ENCODE assay signal across 20 cellular contexts in the genomic region with DNA sequence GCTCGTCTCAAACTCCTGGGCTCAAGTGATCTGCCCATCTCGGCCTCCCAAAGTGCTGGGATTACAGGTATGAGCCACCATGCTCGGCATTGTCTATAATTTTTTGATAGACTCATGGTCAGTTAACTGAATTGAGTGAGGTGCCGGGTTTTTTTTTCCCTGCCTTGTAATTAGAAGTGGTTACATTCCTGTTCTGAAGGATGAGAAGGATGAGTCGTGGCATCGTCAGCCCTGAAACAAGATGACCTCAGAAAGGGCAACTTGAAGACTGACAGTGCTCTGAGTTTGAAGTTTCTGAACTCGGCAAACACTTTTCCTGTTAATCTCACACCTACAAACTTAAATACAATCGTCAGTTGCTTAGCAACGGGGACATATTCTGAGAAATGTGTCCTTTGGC.
DNase-seq lines count a peak whose midpoint lies in the region; ATAC-seq, FAIRE-seq and TF ChIP-seq lines count a peak whose summit lies in the region.
"Had no signal": no experiment of that assay in that cellular context is flagged by ENCODE, and none has a peak within 500 bp of the region (broad histone marks: within the 10 kb centered on the region; RNA-seq: fewer than 3 reads in every experiment).

No MANE protein-coding gene starts in this region.

- FAIRE-seq in RCC 7860 (lab: Jason Lieb, UNC), result peak; percentile 75
- FAIRE-seq: GM12892, GM19239 had no signal

- no peak for ATAC-seq in CD8-positive, alpha-beta T cell

- H3K4me3 ChIP-seq in epithelial cell of esophagus (ENCODE audit: low read length), result no peak overlapping the region
- no peak overlapping the region for H3K4me3 ChIP-seq in CD8-positive, alpha-beta T cell (ENCODE audit: low read depth, low read length)
- H3K4me3 ChIP-seq: BLaER1 treated with 17β-estradiol and CSF1 and Interleukin-3, amounts not matched to agents 10 nM and 100 nM; HAP-1; SJSA1 had no signal

- H3K27ac Mint-ChIP-seq in osteocyte (ENCODE audit: unreplicated experiment), result no peak overlapping the region
- H3K27ac Mint-ChIP-seq in CD8-positive, alpha-beta T cell, result no peak overlapping the region

- intact Hi-C loops in CD8-positive, alpha-beta T cell (cut with DNase I, micrococcal nuclease), result no loop called here

- H3K27ac ChIP-seq in CD8-positive, alpha-beta T cell (ENCODE audit: low read depth, low read length), result no peak overlapping the region
- H3K27ac ChIP-seq: BLaER1 treated with 17β-estradiol and CSF1 and Interleukin-3, amounts not matched to agents 10 nM and 100 nM; HL-60; KMS-11; SJSA1 had no signal

- H3K36me3 ChIP-seq in CD8-positive, alpha-beta T cell (ENCODE audit: insufficient read depth, low read length), result no peaks in the 10 kb centered on the region
- H3K36me3 ChIP-seq: BLaER1 treated with 17β-estradiol and CSF1 and Interleukin-3, amounts not matched to agents 10 nM and 100 nM; HAP-1; SJSA1 had no signal

- peaks cover 30% of the 10 kb centered on the region for H3K27me3 Mint-ChIP-seq in osteocyte (ENCODE audit: unreplicated experiment)
- peaks cover 33% of the 10 kb centered on the region for H3K27me3 Mint-ChIP-seq in CD8-positive, alpha-beta T cell (ENCODE audit: low read depth)

- DNase-seq in HK-2 (ENCODE audit: unreplicated experiment), result peak; percentile 35
- peak; percentile 77 for DNase-seq in RCC 7860 (ENCODE audit: low spot score)
- DNase-seq in epithelial cell of esophagus (ENCODE audit: low read depth), result peak; percentile 38
- DNase-seq in osteocyte (ENCODE audit: extremely low spot score, unreplicated experiment), result peak; percentile 49
- no peak for DNase-seq in NCI-H748 (lab: John Stamatoyannopoulos, UW; ENCODE audit: unreplicated experiment)
- no peak for DNase-seq in HPDE6-E6E7 (ENCODE audit: extremely low spot score)
- DNase-seq in CD8-positive, alpha-beta T cell, result no peak
- DNase-seq in activated CD4-positive, alpha-beta T cell treated with anti-CD3 and anti-CD28 coated beads, Interleukin-2, amount 50 U/mL, for 1 hour, result no peak
- DNase-seq: GDM1, NCI-H1930, NCI-H2171 treated with DMSO at 0.1 percent for 48 hours, NCI-H510A, RPMI8226 had no signal

- H3K4me1 ChIP-seq in CD8-positive, alpha-beta T cell (ENCODE audit: insufficient read depth, low read length), result no peaks in the 10 kb centered on the region
- H3K4me1 ChIP-seq: BLaER1 treated with 17β-estradiol and CSF1 and Interleukin-3, amounts not matched to agents 10 nM and 100 nM; HAP-1; SJSA1 had no signal

- no peak for TF ChIP-seq CTCF in epithelial cell of esophagus (IDR thresholded peaks at IDR 0.05; ENCODE audit: insufficient read depth, low read depth, low read length, missing control alignments)
- no peak for TF ChIP-seq CTCF in osteocyte (IDR thresholded peaks at IDR 0.05)
- no peak for TF ChIP-seq CTCF in CD8-positive, alpha-beta T cell (IDR thresholded peaks at IDR 0.05)

- CTCF ChIA-PET in CD8-positive, alpha-beta T cell (lab: Charles Lee), result interaction anchor here (0.6 kb wide), 1 partner anchor 74 kb away, joined by 3 read pairs; no protein-coding TSS in a partner anchor

- no peaks in the 10 kb centered on the region for H3K9me3 Mint-ChIP-seq in osteocyte (ENCODE audit: unreplicated experiment)
- H3K9me3 Mint-ChIP-seq in CD8-positive, alpha-beta T cell, result no peaks in the 10 kb centered on the region

- no peak overlapping the region for H3K4me3 Mint-ChIP-seq in osteocyte (ENCODE audit: unreplicated experiment)
- H3K4me3 Mint-ChIP-seq in CD8-positive, alpha-beta T cell, result no peak overlapping the region

- no peaks in the 10 kb centered on the region for H3K36me3 Mint-ChIP-seq in osteocyte (ENCODE audit: unreplicated experiment)
- no peaks in the 10 kb centered on the region for H3K36me3 Mint-ChIP-seq in CD8-positive, alpha-beta T cell

- POLR2A ChIA-PET in CD8-positive, alpha-beta T cell (lab: Charles Lee), result no interaction called here

- H3K9me3 ChIP-seq in CD8-positive, alpha-beta T cell (ENCODE audit: low read length), result no peaks in the 10 kb centered on the region
- H3K9me3 ChIP-seq: HAP-1, SJSA1 had no signal

- H3K27me3 ChIP-seq in CD8-positive, alpha-beta T cell (ENCODE audit: insufficient read depth, low read length), result peaks cover 8% of the 10 kb centered on the region

- no peaks in the 10 kb centered on the region for H3K4me1 Mint-ChIP-seq in osteocyte (ENCODE audit: unreplicated experiment)
- no peaks in the 10 kb centered on the region for H3K4me1 Mint-ChIP-seq in CD8-positive, alpha-beta T cell (ENCODE audit: low read depth)

Comparison
In these comparisons a context has a peak if more than half of its experiments do, and no peak if none do; other contexts are left out.
1. DNase-seq: peak in HK-2 (single experiment), RCC 7860 (single experiment), epithelial cell of esophagus (single experiment) and osteocyte (single experiment); none in NCI-H748 (single experiment), HPDE6-E6E7 (single experiment), CD8-positive, alpha-beta T cell (0 of 7) and activated CD4-positive, alpha-beta T cell treated with anti-CD3 and anti-CD28 coated beads, Interleukin-2, amount 50 U/mL, for 1 hour (single experiment).